9 cellular contexts compared by ENCODE assay signal in the genomic region with DNA sequence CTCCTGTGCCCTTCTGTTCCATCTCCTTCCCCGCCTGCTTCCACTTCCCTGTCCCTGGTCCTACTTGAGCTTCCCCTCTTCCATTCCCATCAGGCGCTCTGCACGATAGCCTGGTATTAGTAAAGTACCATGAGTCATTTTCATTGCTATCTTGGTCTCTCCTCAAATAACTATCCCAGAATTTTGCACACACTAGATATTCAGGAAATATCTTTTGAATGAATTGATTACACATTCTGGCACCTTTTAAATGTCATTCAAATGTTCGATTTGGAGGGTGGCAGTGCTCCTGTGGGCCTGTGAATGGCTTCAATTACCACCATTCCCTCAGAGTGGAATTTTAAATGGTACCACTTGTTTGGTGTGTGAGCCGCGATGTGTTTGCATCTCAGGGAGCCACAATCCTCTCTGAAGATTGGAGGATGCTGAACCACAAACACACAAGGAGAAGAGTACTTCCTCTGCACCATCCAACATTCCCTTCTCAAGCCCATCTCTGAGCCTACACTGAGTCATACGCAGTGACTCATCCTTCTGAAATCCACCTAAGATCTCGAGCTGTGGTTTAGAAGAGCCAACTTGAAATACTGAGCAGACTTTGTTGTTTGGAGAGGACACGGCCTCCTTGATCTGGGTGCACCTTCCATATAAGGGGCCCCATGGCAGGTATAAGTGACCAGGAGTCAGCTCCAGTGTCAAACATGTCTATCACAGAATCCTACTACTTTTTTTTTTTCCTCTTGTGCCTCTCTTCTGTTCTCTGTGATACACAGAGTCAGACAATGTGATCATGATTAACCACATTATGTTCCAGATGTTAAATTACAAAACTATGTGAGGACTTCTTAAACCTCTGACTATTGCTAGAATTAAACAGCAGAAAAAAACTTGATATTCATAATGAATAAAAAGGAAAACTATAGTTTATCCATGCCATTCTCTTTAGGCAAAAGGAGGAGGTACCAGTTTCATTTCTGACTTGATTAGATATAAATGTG.
A peak's percentile ranks its signal among the peaks of the same experiment; 100 is the strongest.
DNase-seq lines count a peak whose midpoint lies in the region; ATAC-seq lines count a peak whose summit lies in the region.
"Had no signal": no experiment of that assay in that cellular context is flagged by ENCODE, and none has a peak within 500 bp of the region (broad histone marks: within the 10 kb centered on the region; RNA-seq: fewer than 3 reads in every experiment).

No MANE protein-coding gene starts in this region.

- H3K27me3 ChIP-seq in MG63 = no peaks in the 10 kb centered on the region

- H3K27ac ChIP-seq in mesodermal cell (ENCODE audit: low read depth, low read length, severe bottlenecking) = peak overlapping the region; percentile 84

- WGBS in mesodermal cell (ENCODE audit: insufficient coverage in 2 of 2), 2 experiments = 61 to 75% methylated on average over 5 to 6 of the region's 9 CpGs

- ATAC-seq in GM18502 (IDR thresholded peaks at IDR 0.05; ENCODE audit: poor library complexity, unreplicated experiment) = no peak
- no peak for ATAC-seq in HG02885 (IDR thresholded peaks at IDR 0.05; ENCODE audit: poor library complexity, unreplicated experiment)

- H3K4me1 ChIP-seq in mesodermal cell (ENCODE audit: control insufficient read depth, insufficient read depth, low read length, poor library complexity, severe bottlenecking) = peaks cover 26% of the 10 kb centered on the region

- H3K4me3 ChIP-seq in MG63 (no peak overlapping the region), mesodermal cell (ENCODE audit: extremely low read depth, insufficient read depth, low read length, poor library complexity, severe bottlenecking) (no peak overlapping the region)

- peak; percentile 93 for DNase-seq in AG08395 (ENCODE audit: low spot score)
- DNase-seq in MG63 = peak; percentile 84
- peak; percentile 78 for DNase-seq in brain pericyte (ENCODE audit: low read depth, low spot score)
- DNase-seq in C1 segment of cervical spinal cord (lab: John Stamatoyannopoulos, UW) = no peak
- no peak for DNase-seq in NCI-H1417 treated with DMSO at 0.1 percent for 48 hours (lab: John Stamatoyannopoulos, UW)
- DNase-seq: stimulated activated CD4-positive, alpha-beta T cell treated with anti-CD3 and anti-CD28 coated beads, Interleukin-2, amount 100 ng/mL, for 24 hours had no signal

- H3K9me3 ChIP-seq in MG63 = 0 out of 2 replicates have a peak, but pooled peaks cover 2% of the 10 kb centered on the region
- no peaks in the 10 kb centered on the region for H3K9me3 ChIP-seq in mesodermal cell (ENCODE audit: control insufficient read depth, low read length)

- peaks cover 56% of the 10 kb centered on the region for H3K36me3 ChIP-seq in MG63
- H3K36me3 ChIP-seq in mesodermal cell (ENCODE audit: control insufficient read depth, insufficient read depth, low read length) = peaks cover 4% of the 10 kb centered on the region

Comparison
In these comparisons a context has a peak if more than half of its experiments do, and no peak if none do; other contexts are left out.
1. DNase-seq: peak in AG08395 (single experiment), MG63 (single experiment) and brain pericyte (single experiment); none in C1 segment of cervical spinal cord (0 of 14) and NCI-H1417 treated with DMSO at 0.1 percent for 48 hours (single experiment).